ENCODE assay signal across 9 cellular contexts in genomic region chr9:131667576-131667975, GRCh38.
A peak's percentile ranks its signal among the peaks of the same experiment; 100 is the strongest.
DNase-seq lines count a peak whose midpoint lies in the region; ATAC-seq and TF ChIP-seq lines count a peak whose summit lies in the region.
"Had no signal": no experiment of that assay in that cellular context is flagged by ENCODE, and none has a peak within 500 bp of the region (broad histone marks: within the 10 kb centered on the region; RNA-seq: fewer than 3 reads in every experiment).

No MANE protein-coding gene starts in this region.

- H3K9me3 ChIP-seq in KOPT-K1 (ENCODE audit: insufficient read depth, low read length, poor library complexity, severe bottlenecking): peaks cover 3% of the 10 kb centered on the region
- no peaks in the 10 kb centered on the region for H3K9me3 ChIP-seq in testis

- DNase-seq in activated T-cell treated with anti-CD3 and anti-CD28 coated beads for 1 hour (ENCODE audit: low read depth) (peak; percentile 34), left colon (no peak), NCI-H510A treated with DMSO at 0.1 percent for 48 hours (lab: John Stamatoyannopoulos, UW) (no peak), testis (no peak), NCI-H1930 (lab: John Stamatoyannopoulos, UW) (no peak)
- DNase-seq in stimulated activated naive CD8-positive, alpha-beta T cell treated with anti-CD3 and anti-CD28 coated beads, Interleukin-15, amount 100 ng/mL, for 72 hours: peak in 1 of 2 donors; percentile 67
- no peak for DNase-seq in effector CD8-positive, alpha-beta T cell (lab: John Stamatoyannopoulos, UW)
- DNase-seq: NCI-H1048 had no signal

- no peaks in the 10 kb centered on the region for H3K9me3 Mint-ChIP-seq in stimulated activated naive CD8-positive, alpha-beta T cell treated with anti-CD3 and anti-CD28 coated beads, Interleukin-15, amount 100 ng/mL, for 72 hours

- H3K36me3 ChIP-seq in KOPT-K1 (ENCODE audit: insufficient read depth, low read length) (no peaks in the 10 kb centered on the region; the same call in 1 of the 2 replicates), testis (ENCODE audit: low read depth, missing control alignments) (no peaks in the 10 kb centered on the region)

- WGBS in testis, 2 donors: 81 to 87% methylated on average over 7 of the region's 7 CpGs

- H3K27me3 Mint-ChIP-seq in stimulated activated naive CD8-positive, alpha-beta T cell treated with anti-CD3 and anti-CD28 coated beads, Interleukin-15, amount 100 ng/mL, for 72 hours: no peaks in the 10 kb centered on the region

- peaks cover 22% of the 10 kb centered on the region for H3K4me1 ChIP-seq in testis

- H3K27ac ChIP-seq in KOPT-K1 (ENCODE audit: low read depth, low read length, poor library complexity, severe bottlenecking) (peak overlapping the region; percentile 97), testis (no peak overlapping the region)

- no peak for TF ChIP-seq POLR2A in testis (IDR thresholded peaks at IDR 0.05)

- H3K4me3 Mint-ChIP-seq in stimulated activated naive CD8-positive, alpha-beta T cell treated with anti-CD3 and anti-CD28 coated beads, Interleukin-15, amount 100 ng/mL, for 72 hours: peak overlapping the region; percentile 75 to 83

- peaks cover 89% of the 10 kb centered on the region for H3K4me1 Mint-ChIP-seq in stimulated activated naive CD8-positive, alpha-beta T cell treated with anti-CD3 and anti-CD28 coated beads, Interleukin-15, amount 100 ng/mL, for 72 hours

- no peak for TF ChIP-seq CTCF in testis (IDR thresholded peaks at IDR 0.05)

- no peaks in the 10 kb centered on the region for H3K27me3 ChIP-seq in testis

- H3K27ac Mint-ChIP-seq in stimulated activated naive CD8-positive, alpha-beta T cell treated with anti-CD3 and anti-CD28 coated beads, Interleukin-15, amount 100 ng/mL, for 72 hours: peak overlapping the region; percentile 94 to 97

- H3K4me3 ChIP-seq in testis: no peak overlapping the region

- intact Hi-C loops in left colon (cut with DNase I, micrococcal nuclease) (no loop called here), testis (cut with DNase I; ENCODE audit: low total_unique reads) (no loop called here)

- ATAC-seq in left colon: peak; percentile 21
- peak; percentile 70 for ATAC-seq in stimulated activated naive CD8-positive, alpha-beta T cell treated with anti-CD3 and anti-CD28 coated beads, Interleukin-15, amount 100 ng/mL, for 72 hours
